ENCODE assay signal across 8 cellular contexts in the genomic region with DNA sequence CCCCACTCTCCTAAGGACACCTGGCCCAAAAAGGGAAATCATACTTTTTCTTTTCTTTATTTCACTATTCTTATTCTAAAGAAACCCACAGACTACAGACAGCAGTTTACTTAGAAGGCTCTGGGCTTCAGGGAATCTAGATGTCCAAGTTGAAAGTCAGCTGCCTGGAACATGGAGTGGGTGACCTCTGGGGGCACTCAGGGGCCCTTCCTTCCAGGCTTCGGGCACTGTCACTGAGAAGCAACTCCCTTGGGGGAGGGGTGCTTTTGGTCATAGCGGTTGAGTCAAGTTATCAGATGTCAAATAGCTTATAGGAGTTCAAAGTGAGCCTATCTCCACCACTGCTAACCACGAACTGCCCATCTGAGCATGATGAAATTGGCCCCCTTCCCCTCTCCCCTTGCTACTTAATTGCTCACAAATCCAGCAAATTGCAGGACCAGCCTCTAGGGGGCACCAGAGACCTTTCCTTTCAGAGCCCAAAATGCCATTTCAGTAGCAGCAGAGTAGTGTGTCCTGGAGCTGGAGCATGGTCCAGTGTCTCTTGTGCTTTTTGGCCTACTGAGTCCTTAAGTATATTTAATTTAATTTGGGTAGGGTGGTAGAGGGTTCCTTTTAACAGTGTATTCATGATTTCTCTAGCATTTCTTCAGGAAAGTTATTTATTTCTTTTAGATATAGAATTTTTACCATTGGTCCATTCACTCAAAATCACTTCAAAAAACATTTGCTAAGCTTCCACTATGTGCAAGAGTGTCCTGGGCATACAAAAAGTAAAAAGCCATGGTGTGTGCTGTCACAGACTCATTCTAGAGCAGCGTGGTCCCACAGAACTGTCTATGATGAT.
DNase-seq lines count a peak whose midpoint lies in the region; ATAC-seq and TF ChIP-seq lines count a peak whose summit lies in the region.

No MANE protein-coding gene starts in this region.

- H3K4me1 ChIP-seq in Karpas-422 (ENCODE audit: low read length): no peaks in the 10 kb centered on the region
- H3K4me1 ChIP-seq in gastroesophageal sphincter: peaks cover 0 to 66% (median 4%) of the 10 kb centered on the region in 3 donors
- H3K4me1 ChIP-seq in tibial artery: peaks cover 0 to 34% (median 15%) of the 10 kb centered on the region in 4 donors

- H3K27me3 Mint-ChIP-seq in osteocyte (ENCODE audit: unreplicated experiment): no peaks in the 10 kb centered on the region

- peaks cover 12% of the 10 kb centered on the region; the same call in 1 of the 2 replicates for H4K20me1 ChIP-seq in Karpas-422 (ENCODE audit: insufficient read depth, low read depth, low read length)

- H3K27ac Mint-ChIP-seq in osteocyte (ENCODE audit: unreplicated experiment): peak overlapping the region; percentile 4

- H3K27me3 ChIP-seq in Karpas-422 (ENCODE audit: low read length) (no peaks in the 10 kb centered on the region), gastroesophageal sphincter (no peaks in the 10 kb centered on the region), tibial artery (no peaks in the 10 kb centered on the region)

- WGBS in gastroesophageal sphincter (ENCODE audit: low coverage in 1 of 2), 2 donors: 17 to 29% methylated on average over 3 to 4 of the region's 4 CpGs

- H3K9me3 Mint-ChIP-seq in osteocyte (ENCODE audit: unreplicated experiment): no peaks in the 10 kb centered on the region

- ATAC-seq in GM18502 (IDR thresholded peaks at IDR 0.05; ENCODE audit: poor library complexity, unreplicated experiment): peak; percentile 62
- peak; percentile 80 for ATAC-seq in gastroesophageal sphincter

- TF ChIP-seq CTCF in gastroesophageal sphincter (IDR thresholded peaks at IDR 0.05) (peak; percentile 89 to 95 (median 94)), osteocyte (IDR thresholded peaks at IDR 0.05) (peak; percentile 92), tibial artery (IDR thresholded peaks at IDR 0.05) (peak; percentile 90 to 94)

- H3K36me3 ChIP-seq in Karpas-422 (ENCODE audit: insufficient read depth, low read length) (no peaks in the 10 kb centered on the region), gastroesophageal sphincter (no peaks in the 10 kb centered on the region), tibial artery (no peaks in the 10 kb centered on the region)

- no peak for TF ChIP-seq POLR2A in gastroesophageal sphincter (IDR thresholded peaks at IDR 0.05)

- H3K9me3 ChIP-seq in Karpas-422 (ENCODE audit: low read length): no peaks in the 10 kb centered on the region
- H3K9me3 ChIP-seq in gastroesophageal sphincter: no peaks in the 10 kb centered on the region
- no peaks in the 10 kb centered on the region for H3K9me3 ChIP-seq in tibial artery

- H3K4me1 Mint-ChIP-seq in osteocyte (ENCODE audit: unreplicated experiment): peaks cover 5% of the 10 kb centered on the region

- H3K4me3 ChIP-seq in Karpas-422 (ENCODE audit: low read length) (no peak overlapping the region), gastroesophageal sphincter (no peak overlapping the region), tibial artery (no peak overlapping the region)

- no peaks in the 10 kb centered on the region for H3K36me3 Mint-ChIP-seq in osteocyte (ENCODE audit: unreplicated experiment)

- no peak for TF ChIP-seq EP300 in gastroesophageal sphincter (IDR thresholded peaks at IDR 0.05)

- H3K27ac ChIP-seq in Karpas-422 (ENCODE audit: low read length) (no peak overlapping the region), gastroesophageal sphincter (peak overlapping the region in 3 of 4 donors; percentile 69 to 73 (median 71)), tibial artery (peak overlapping the region; percentile 46 to 54)

- H3K79me2 ChIP-seq in Karpas-422 (ENCODE audit: low read length): no peaks in the 10 kb centered on the region

- intact Hi-C loops in tibial artery (cut with DNase I; ENCODE audit: low total_unique reads): loop anchor here (2.0 to 5.0 kb wide), 2 partner anchors 218 to 469 kb away; no protein-coding TSS in a partner anchor

- no peak overlapping the region for H3K4me3 Mint-ChIP-seq in osteocyte (ENCODE audit: unreplicated experiment)

- H3K9me2 ChIP-seq in Karpas-422 (replicated peaks; ENCODE audit: insufficient read depth, low read length): no peaks in the 10 kb centered on the region

- no peak overlapping the region for H3K4me2 ChIP-seq in Karpas-422 (ENCODE audit: low read depth, low read length, poor library complexity, severe bottlenecking)

- no peak overlapping the region for H3K9ac ChIP-seq in Karpas-422 (ENCODE audit: low read length)

- in situ Hi-C loops in ACHN (cut with HindIII; ENCODE audit: low pct_ligation_motif_present, low pct_unique_long_range_greater_than_20kb, low sequenced_read_pairs): loop anchor here (10.0 to 25.0 kb wide), 2 partner anchors 238 to 471 kb away; no protein-coding TSS in a partner anchor

- no peak overlapping the region for H2AFZ ChIP-seq in Karpas-422 (ENCODE audit: low read length)

- DNase-seq in ACHN (peak; percentile 83), Karpas-422 (peak; percentile 90), SHP77 treated with DMSO at 0.1 percent for 48 hours (lab: John Stamatoyannopoulos, UW) (peak; percentile 11), osteocyte (ENCODE audit: extremely low spot score, unreplicated experiment) (peak; percentile 90), tibial artery (peak; percentile 76 to 86)
- peak; percentile 65 for DNase-seq in activated gamma-delta T cell treated with anti-CD3 and anti-CD28 coated beads, Interleukin-2, amount 50 U/mL, for 16 hours (ENCODE audit: low read depth)

Comparison
In these comparisons a context has a peak if more than half of its experiments do, and no peak if none do; other contexts are left out.
1. DNase-seq: peak in every context shown above with its lines; median percentile 90 in Karpas-422; 90 in osteocyte; 83 in ACHN; 81 in tibial artery; 65 in activated gamma-delta T cell treated with anti-CD3 and anti-CD28 coated beads, Interleukin-2, amount 50 U/mL, for 16 hours; 11 in SHP77 treated with DMSO at 0.1 percent for 48 hours.